8 cellular contexts compared by ENCODE assay signal in the genomic region with DNA sequence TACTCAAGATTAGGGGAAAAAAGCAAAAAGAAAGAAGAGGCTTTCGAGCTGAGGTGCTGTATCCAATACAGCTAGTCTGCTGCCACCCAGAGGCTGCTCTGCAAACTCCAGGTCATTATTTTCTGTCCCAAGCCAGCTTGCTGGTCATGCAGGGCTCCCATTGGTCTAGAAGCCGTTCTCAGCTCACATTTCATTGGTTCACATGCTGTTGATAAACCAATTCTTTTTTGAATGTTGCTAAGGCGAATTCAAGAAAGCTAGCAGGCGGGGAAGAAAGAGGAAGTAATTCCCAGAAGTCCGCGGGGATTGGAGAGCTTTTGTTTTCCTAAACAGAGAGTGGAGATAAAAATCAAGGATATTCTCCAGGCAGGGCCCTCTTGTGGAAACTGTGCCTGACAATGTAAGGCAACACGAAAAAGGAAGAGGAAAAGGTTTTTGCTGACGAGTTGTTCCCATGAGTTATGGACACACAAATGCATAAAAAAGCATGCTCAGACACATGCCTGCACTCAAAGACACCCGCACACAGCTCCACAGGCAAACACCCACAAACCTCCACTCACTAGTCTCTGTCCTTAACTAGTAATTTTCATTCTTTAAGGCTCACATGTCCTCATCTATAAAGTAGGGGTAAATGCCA.
DNase-seq lines count a peak whose midpoint lies in the region; ATAC-seq, FAIRE-seq and TF ChIP-seq lines count a peak whose summit lies in the region.

No MANE protein-coding gene starts in this region.

- peak; percentile 94 for DNase-seq in AG04449 (ENCODE audit: low read depth, low spot score)
- DNase-seq in NCI-H2171 treated with DMSO at 0.1 percent for 48 hours (lab: John Stamatoyannopoulos, UW), result peak; percentile 99
- peak; percentile 75 for DNase-seq in central memory CD4-positive, alpha-beta T cell
- DNase-seq in stimulated activated CD4-positive, alpha-beta T cell treated with anti-CD3 and anti-CD28 coated beads, Interleukin-12 subunit alpha, Interleukin-12 subunit beta, amount 100 ng/mL, for 4 hours, result peak; percentile 79

- TF ChIP-seq CTCF in AG04449 (IDR thresholded peaks at IDR 0.05; ENCODE audit: insufficient read depth, low read length, missing control alignments) (peak; percentile 70), WI38 (IDR thresholded peaks at IDR 0.05; ENCODE audit: low read depth, low read length) (peak; percentile 69)

- peak; percentile 99 for ATAC-seq in GM18867 (IDR thresholded peaks at IDR 0.05; ENCODE audit: unreplicated experiment)
- peak; percentile 99 for ATAC-seq in HG03135 (IDR thresholded peaks at IDR 0.05; ENCODE audit: unreplicated experiment)

- H3K4me3 ChIP-seq in AG04449 (ENCODE audit: low read depth, low read length) (0 out of 2 replicates have a peak overlapping the region, but pooled peaks have one; percentile 28), WI38 (ENCODE audit: low read depth, low read length) (0 out of 2 replicates have a peak overlapping the region, but pooled peaks have one; percentile 20)

- POLR2A ChIA-PET in AG04449 (lab: Yijun Ruan, JAX), result interaction anchor here (1.7 to 2.1 kb wide), 2 partner anchors 22 to 32 kb away, joined by 6 to 9 read pairs; no protein-coding TSS in a partner anchor

- FAIRE-seq in islet of Langerhans (lab: Jason Lieb, UNC), result peak; percentile 100

- CTCF ChIA-PET in AG04449 (lab: Yijun Ruan, JAX), result interaction anchor here (0.7 to 11.6 kb wide), 44 partner anchors 8 to 952 kb away, joined by 3 to 244 read pairs (median 6); partner anchors contain the start of genes FSTL1 and LRRC58

Comparison
In these comparisons a context has a peak if more than half of its experiments do, and no peak if none do; other contexts are left out.
1. Peak in every context shown above with its lines: DNase-seq, ATAC-seq and H3K4me3 ChIP-seq.